Comparison of ENCODE assay signal across 13 cellular contexts in the genomic region with DNA sequence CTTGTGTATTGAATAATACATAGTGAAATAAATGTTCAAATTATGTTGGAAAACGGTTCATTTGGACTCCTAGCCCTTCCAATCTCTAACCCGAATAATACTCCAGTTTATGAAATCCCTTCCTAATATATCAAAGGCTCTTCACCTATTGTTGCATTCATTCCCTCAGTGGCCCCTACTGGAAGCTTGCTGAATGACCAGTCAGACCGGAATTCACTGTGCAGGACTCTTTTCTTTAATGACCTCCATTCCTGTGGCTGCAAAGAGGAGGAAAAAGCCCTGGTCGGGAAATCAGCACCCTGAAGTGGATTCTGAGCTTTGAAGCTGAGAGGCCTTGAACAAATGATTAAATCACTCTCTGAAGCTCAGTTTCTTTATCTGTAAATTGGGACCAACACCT. TPM values are rescaled to one million over a fixed set of nuclear protein-coding genes. Genes with fewer than 3 reads are reported as not detected.
DNase-seq lines count a peak whose midpoint lies in the region; ATAC-seq and TF ChIP-seq lines count a peak whose summit lies in the region.
"Had no signal": no experiment of that assay in that cellular context is flagged by ENCODE, and none has a peak within 500 bp of the region (broad histone marks: within the 10 kb centered on the region; RNA-seq: fewer than 3 reads in every experiment).

No MANE protein-coding gene starts in this region.

- TF ChIP-seq RAD21 in SK-N-SH (IDR thresholded peaks at IDR 0.05; ENCODE audit: low read length) = peak; percentile 19; the same call in 1 of the 2 replicates

- no peak overlapping the region for H2AFZ ChIP-seq in SK-N-SH (ENCODE audit: low read depth)
- H2AFZ ChIP-seq: parathyroid adenoma had no signal

- H3K4me1 ChIP-seq in SK-N-SH (ENCODE audit: control insufficient read depth in 1 of 2, insufficient read depth in 2 of 2, low read depth in 1 of 2, low read length in 1 of 2) = peaks cover 0 to 4% of the 10 kb centered on the region in 2 experiments; a peak in 2 of 4 replicates
- H3K4me1 ChIP-seq in upper lobe of right lung = no peaks in the 10 kb centered on the region
- H3K4me1 ChIP-seq: BLaER1, parathyroid adenoma had no signal

- peak overlapping the region; percentile 73 for H3K27ac Mint-ChIP-seq in glutamatergic neuron (ENCODE audit: unreplicated experiment)
- H3K27ac Mint-ChIP-seq: activated CD4-positive, alpha-beta memory T cell treated with anti-CD3 and anti-CD28 coated beads, Interleukin-2, amount 10 ng/mL, durations not matched to agents 7 days and 5 days had no signal

- POLR2A ChIA-PET in SK-N-SH (lab: Yijun Ruan, JAX) = interaction anchor here (0.8 kb wide), 1 partner anchor 19 kb away, joined by 3 read pairs; a partner anchor contains a TSS

- no peaks in the 10 kb centered on the region for H3K36me3 Mint-ChIP-seq in glutamatergic neuron (ENCODE audit: unreplicated experiment)

- ATAC-seq in upper lobe of right lung (peak; percentile 85), HG02973 (IDR thresholded peaks at IDR 0.05; ENCODE audit: unreplicated experiment) (no peak), GM18505 (IDR thresholded peaks at IDR 0.05; ENCODE audit: unreplicated experiment) (no peak), GM19035 (IDR thresholded peaks at IDR 0.05; ENCODE audit: unreplicated experiment) (no peak)

- CTCF ChIA-PET in SK-N-SH (lab: Yijun Ruan, JAX) = interaction anchor here (0.9 to 2.7 kb wide), 6 partner anchors 8 to 105 kb away, joined by 3 to 14 read pairs (median 6); no protein-coding TSS in a partner anchor

- peaks cover 45% of the 10 kb centered on the region for H3K4me1 Mint-ChIP-seq in glutamatergic neuron (ENCODE audit: low read depth, unreplicated experiment)
- H3K4me1 Mint-ChIP-seq: activated CD4-positive, alpha-beta memory T cell treated with anti-CD3 and anti-CD28 coated beads, Interleukin-2, amount 10 ng/mL, durations not matched to agents 7 days and 5 days had no signal

- TF ChIP-seq CTCF in SK-N-SH (IDR thresholded peaks at IDR 0.05) (peak; percentile 54), glutamatergic neuron (IDR thresholded peaks at IDR 0.05; ENCODE audit: partially characterized antibody, unreplicated experiment) (peak; percentile 59), upper lobe of right lung (IDR thresholded peaks at IDR 0.05) (peak; percentile 43)

- peaks cover 43% of the 10 kb centered on the region for H3K27me3 ChIP-seq in SK-N-SH (ENCODE audit: insufficient read depth)
- H3K27me3 ChIP-seq in upper lobe of right lung = peaks cover 10% of the 10 kb centered on the region
- H3K27me3 ChIP-seq: BLaER1 had no signal

- no peaks in the 10 kb centered on the region for H3F3A ChIP-seq in SK-N-SH (replicated peaks; ENCODE audit: insufficient read depth)

- 18% methylated on average over 4 of the region's 4 CpGs for WGBS in SK-N-SH (ENCODE audit: low lambda C conversion rate)

- TF ChIP-seq POLR2A in GM18505 (IDR thresholded peaks at IDR 0.05; ENCODE audit: borderline replicate concordance, extremely low read depth, insufficient read depth, insufficient read length) = no peak

- H3K36me3 ChIP-seq in SK-N-SH (replicated peaks in 1 of 2; ENCODE audit: control insufficient read depth in 1 of 2, insufficient read depth in 2 of 2, low read length in 1 of 2) (no peaks in the 10 kb centered on the region), upper lobe of right lung (no peaks in the 10 kb centered on the region)
- H3K36me3 ChIP-seq: BLaER1 had no signal

- H3K79me2 ChIP-seq in SK-N-SH (ENCODE audit: insufficient read depth) = no peaks in the 10 kb centered on the region
- H3K79me2 ChIP-seq: parathyroid adenoma had no signal

- DNase-seq in NCI-H2227 (lab: John Stamatoyannopoulos, UW; ENCODE audit: unreplicated experiment) (peak; percentile 6), NCI-H2227 treated with DMSO at 0.1 percent for 48 hours (lab: John Stamatoyannopoulos, UW) (no peak), SK-N-SH (peak; percentile 23), glutamatergic neuron (no peak), upper lobe of right lung (no peak)
- DNase-seq: activated CD4-positive, alpha-beta memory T cell treated with anti-CD3 and anti-CD28 coated beads, Interleukin-2, amount 10 ng/mL, durations not matched to agents 7 days and 5 days; effector CD8-positive, alpha-beta T cell; substantia nigra had no signal

- H3K4me3 ChIP-seq in SK-N-SH (ENCODE audit: low read depth in 2 of 2, low read length in 1 of 2) (no peak overlapping the region), upper lobe of right lung (no peak overlapping the region)
- H3K4me3 ChIP-seq: BLaER1 had no signal

- no peaks in the 10 kb centered on the region for H4K20me1 ChIP-seq in SK-N-SH (ENCODE audit: insufficient read depth)
- H4K20me1 ChIP-seq: BLaER1 had no signal

- no peaks in the 10 kb centered on the region for H3K9me3 ChIP-seq in SK-N-SH
- H3K9me3 ChIP-seq in upper lobe of right lung = no peaks in the 10 kb centered on the region

- peak overlapping the region; percentile 51 for H3K4me3 Mint-ChIP-seq in glutamatergic neuron (ENCODE audit: unreplicated experiment)
- H3K4me3 Mint-ChIP-seq: activated CD4-positive, alpha-beta memory T cell treated with anti-CD3 and anti-CD28 coated beads, Interleukin-2, amount 10 ng/mL, durations not matched to agents 7 days and 5 days had no signal

- H3K27me3 Mint-ChIP-seq in glutamatergic neuron (ENCODE audit: unreplicated experiment) = peaks cover 3% of the 10 kb centered on the region

- H3K27ac ChIP-seq in SK-N-SH (ENCODE audit: low read depth in 2 of 2, low read length in 1 of 2) = no peak overlapping the region
- no peak overlapping the region for H3K27ac ChIP-seq in upper lobe of right lung
- H3K27ac ChIP-seq: BLaER1, parathyroid adenoma had no signal

- H3K9me2 ChIP-seq in SK-N-SH = no peaks in the 10 kb centered on the region

- H3K9ac ChIP-seq in SK-N-SH = no peak overlapping the region
- H3K9ac ChIP-seq: BLaER1, parathyroid adenoma had no signal

- no peak for TF ChIP-seq EP300 in SK-N-SH (IDR thresholded peaks at IDR 0.05; ENCODE audit: borderline replicate concordance in 1 of 2, low read depth in 1 of 2, low read length in 1 of 2)

- peaks cover 2% of the 10 kb centered on the region for H3K9me3 Mint-ChIP-seq in glutamatergic neuron (ENCODE audit: unreplicated experiment)
- H3K9me3 Mint-ChIP-seq: activated CD4-positive, alpha-beta memory T cell treated with anti-CD3 and anti-CD28 coated beads, Interleukin-2, amount 10 ng/mL, durations not matched to agents 7 days and 5 days had no signal

- intact Hi-C loops in upper lobe of right lung (cut with DNase I) = no loop called here

- 0 out of 2 replicates have a peak overlapping the region, but pooled peaks have one; percentile 6 for H3K4me2 ChIP-seq in SK-N-SH
- H3K4me2 ChIP-seq: BLaER1 had no signal

TF ChIP-seq in SK-N-SH, 30 proteins besides CTCF, POLR2A, EP300 and RAD21:
- TF ChIP-seq, protein P1, sequence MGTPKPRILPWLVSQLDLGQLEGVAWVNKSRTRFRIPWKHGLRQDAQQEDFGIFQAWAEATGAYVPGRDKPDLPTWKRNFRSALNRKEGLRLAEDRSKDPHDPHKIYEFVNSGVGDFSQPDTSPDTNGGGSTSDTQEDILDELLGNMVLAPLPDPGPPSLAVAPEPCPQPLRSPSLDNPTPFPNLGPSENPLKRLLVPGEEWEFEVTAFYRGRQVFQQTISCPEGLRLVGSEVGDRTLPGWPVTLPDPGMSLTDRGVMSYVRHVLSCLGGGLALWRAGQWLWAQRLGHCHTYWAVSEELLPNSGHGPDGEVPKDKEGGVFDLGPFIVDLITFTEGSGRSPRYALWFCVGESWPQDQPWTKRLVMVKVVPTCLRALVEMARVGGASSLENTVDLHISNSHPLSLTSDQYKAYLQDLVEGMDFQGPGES (IDR thresholded peaks at IDR 0.05; ENCODE audit: low read depth, low read length) = no peak
- TF ChIP-seq EZH2phosphoT487 (IDR thresholded peaks at IDR 0.05; ENCODE audit: borderline replicate concordance, low read depth) = no peak
- no peak for TF ChIP-seq FOSL2 (IDR thresholded peaks at IDR 0.05; ENCODE audit: borderline replicate concordance, low read depth)
- TF ChIP-seq, protein P2, sequence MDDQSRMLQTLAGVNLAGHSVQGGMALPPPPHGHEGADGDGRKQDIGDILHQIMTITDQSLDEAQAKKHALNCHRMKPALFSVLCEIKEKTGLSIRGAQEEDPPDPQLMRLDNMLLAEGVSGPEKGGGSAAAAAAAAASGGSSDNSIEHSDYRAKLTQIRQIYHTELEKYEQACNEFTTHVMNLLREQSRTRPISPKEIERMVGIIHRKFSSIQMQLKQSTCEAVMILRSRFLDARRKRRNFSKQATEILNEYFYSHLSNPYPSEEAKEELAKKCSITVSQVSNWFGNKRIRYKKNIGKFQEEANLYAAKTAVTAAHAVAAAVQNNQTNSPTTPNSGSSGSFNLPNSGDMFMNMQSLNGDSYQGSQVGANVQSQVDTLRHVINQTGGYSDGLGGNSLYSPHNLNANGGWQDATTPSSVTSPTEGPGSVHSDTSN (IDR thresholded peaks at IDR 0.05) = no peak
- TF ChIP-seq SMC3 (IDR thresholded peaks at IDR 0.05; ENCODE audit: low read depth, low read length) = no peak
- no peak for TF ChIP-seq JUND (IDR thresholded peaks at IDR 0.05)
- no peak for TF ChIP-seq ELF1 (IDR thresholded peaks at IDR 0.05)
- no peak for TF ChIP-seq RFX5 (IDR thresholded peaks at IDR 0.05; ENCODE audit: low read length)
- TF ChIP-seq POLR2AphosphoS5 (IDR thresholded peaks at IDR 0.05; ENCODE audit: low read depth, low read length) = no peak

RNA-seq across cellular contexts. Expression of a gene that starts 19.1 kb away (rescaled TPM):
- polyA plus RNA-seq in SK-N-SH (2012; rRNA removed) = 62.6 and 63.3 TPM in 2 replicates
- 78.7 and 106 TPM in 2 replicates for polyA plus RNA-seq in SK-N-SH (2012; cell fraction: cytosol; rRNA removed)
- polyA plus RNA-seq in SK-N-SH (2012; cell fraction: nucleus; rRNA removed) = 43.7 and 53.4 TPM in 2 replicates
- total RNA-seq in glutamatergic neuron (ENCODE audit: unreplicated experiment) = 200 TPM
- 86.8 TPM for total RNA-seq in upper lobe of right lung

Comparison
In these comparisons a context has a peak if more than half of its experiments do, and no peak if none do; other contexts are left out.
1. DNase-seq: peak in NCI-H2227 (single experiment) and SK-N-SH (single experiment); none in NCI-H2227 treated with DMSO at 0.1 percent for 48 hours (single experiment), glutamatergic neuron (single experiment) and upper lobe of right lung (single experiment).
2. Peak in every context shown above with its lines, with median percentiles within 50 percentile points of each other: CTCF ChIP-seq.